ENCODE assay signal across 8 cellular contexts in the genomic region with DNA sequence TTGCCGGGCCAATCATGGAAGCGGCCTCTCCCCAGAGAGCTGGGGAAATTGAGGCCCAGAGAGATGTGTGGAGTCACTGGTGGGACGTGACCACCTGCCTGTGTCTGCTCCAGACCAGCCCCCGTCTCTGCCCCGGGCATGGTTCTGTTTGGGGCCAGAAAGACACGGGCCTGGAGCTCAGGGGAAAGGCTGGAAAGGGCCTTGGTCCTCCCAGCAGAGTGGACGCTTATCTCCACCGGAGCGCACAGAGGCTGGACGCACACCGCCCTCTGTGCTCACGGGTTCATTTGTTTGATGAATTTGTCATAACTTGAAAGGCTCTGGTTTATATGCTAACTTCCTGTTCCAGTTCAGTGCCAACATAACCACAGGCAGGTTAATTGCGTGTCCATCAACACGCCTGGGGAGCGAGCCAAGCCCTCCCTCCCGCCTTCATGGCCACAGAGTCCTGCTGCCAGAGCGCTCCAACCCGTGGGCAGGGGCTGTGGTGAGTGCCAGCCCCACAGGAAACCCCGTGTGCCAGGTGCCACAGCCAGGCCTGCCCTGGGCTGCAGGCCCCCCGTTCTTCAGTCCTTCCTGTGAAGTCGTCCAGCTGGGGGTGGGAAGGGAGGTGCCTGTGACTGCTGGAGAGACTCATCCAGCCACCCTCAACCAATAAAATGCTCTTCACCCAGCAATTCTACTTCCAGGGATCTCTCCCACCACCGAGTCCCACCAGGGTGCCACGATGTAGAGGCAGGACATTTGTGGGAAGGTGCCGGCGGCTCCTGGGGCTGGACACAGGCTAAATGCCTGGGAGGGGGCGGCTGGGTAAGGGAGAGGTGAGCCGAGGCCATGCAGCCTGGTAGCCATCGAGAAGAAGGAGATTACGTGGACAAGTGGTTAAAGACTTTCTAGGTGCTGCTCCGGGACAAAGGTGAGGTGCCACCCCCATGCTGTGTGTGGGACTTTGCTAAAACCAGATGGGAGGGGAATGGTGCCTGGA. TPM values are rescaled to one million over a fixed set of nuclear protein-coding genes. Genes with fewer than 3 reads are reported as not detected.
DNase-seq lines count a peak whose midpoint lies in the region; ATAC-seq and TF ChIP-seq lines count a peak whose summit lies in the region.

No MANE protein-coding gene starts in this region.

- no peaks in the 10 kb centered on the region for H3K9me3 ChIP-seq in liver (ENCODE audit: control insufficient read depth in 4 of 4, low read length in 3 of 4)
- H3K9me3 ChIP-seq in upper lobe of right lung, result no peaks in the 10 kb centered on the region

- H3K27me3 ChIP-seq in liver (ENCODE audit: control insufficient read depth in 4 of 4, insufficient read depth in 4 of 4, low read length in 3 of 4), result no peaks in the 10 kb centered on the region
- no peaks in the 10 kb centered on the region for H3K27me3 ChIP-seq in upper lobe of right lung

- peaks cover 0 to 4% (median 0%) of the 10 kb centered on the region in 4 donors for H3K4me1 ChIP-seq in liver (ENCODE audit: control insufficient read depth in 4 of 4, insufficient read depth in 4 of 4, low read length in 3 of 4)
- peaks cover 22% of the 10 kb centered on the region for H3K4me1 ChIP-seq in upper lobe of right lung

- WGBS in liver, result 57% methylated on average over 30 of the region's 30 CpGs

- intact Hi-C loops in upper lobe of right lung (cut with DNase I), result no loop called here

- H3K36me3 ChIP-seq in liver (ENCODE audit: control insufficient read depth in 4 of 4, insufficient read depth in 3 of 4, low read depth in 1 of 4, low read length in 3 of 4) (no peaks in the 10 kb centered on the region), upper lobe of right lung (no peaks in the 10 kb centered on the region)

- TF ChIP-seq CTCF in astrocyte of the spinal cord (IDR thresholded peaks at IDR 0.05; ENCODE audit: low read depth, low read length) (no peak), liver (IDR thresholded peaks at IDR 0.05; ENCODE audit: low read depth, low read length, missing input control) (no peak), upper lobe of right lung (IDR thresholded peaks at IDR 0.05) (no peak)

- H3K27ac ChIP-seq in liver (ENCODE audit: low read depth in 1 of 2, low read length in 2 of 2) (no peak overlapping the region), upper lobe of right lung (peak overlapping the region; percentile 86)

- H3K4me3 ChIP-seq in astrocyte of the spinal cord (ENCODE audit: low read depth, low read length) (no peak overlapping the region), liver (ENCODE audit: low read depth in 1 of 3, low read length in 3 of 3) (no peak overlapping the region), upper lobe of right lung (peak overlapping the region; percentile 31)

- in situ Hi-C loops in astrocyte of the spinal cord (cut with HindIII; ENCODE audit: low sequenced_read_pairs), result no loop called here

- no peak overlapping the region for H3K9ac ChIP-seq in liver (ENCODE audit: low read depth in 1 of 2, low read length in 2 of 2)

- ATAC-seq in upper lobe of right lung (peak; percentile 88), HG02981 (IDR thresholded peaks at IDR 0.05; ENCODE audit: unreplicated experiment) (no peak)

- TF ChIP-seq RAD21 in liver (IDR thresholded peaks at IDR 0.05), result no peak

- DNase-seq in DMS153 (lab: John Stamatoyannopoulos, UW) (peak; percentile 89), NCI-H2081 (lab: John Stamatoyannopoulos, UW) (peak; percentile 80 to 92), astrocyte of the spinal cord (ENCODE audit: low read depth, low spot score) (peak; percentile 81), upper lobe of right lung (peak; percentile 93), cerebellum (ENCODE audit: low spot score) (no peak)
- no peak for DNase-seq in effector CD8-positive, alpha-beta T cell (lab: John Stamatoyannopoulos, UW)

TF ChIP-seq in liver, 16 proteins besides CTCF, POLR2A, EP300 and RAD21:
- TF ChIP-seq, protein P1, sequence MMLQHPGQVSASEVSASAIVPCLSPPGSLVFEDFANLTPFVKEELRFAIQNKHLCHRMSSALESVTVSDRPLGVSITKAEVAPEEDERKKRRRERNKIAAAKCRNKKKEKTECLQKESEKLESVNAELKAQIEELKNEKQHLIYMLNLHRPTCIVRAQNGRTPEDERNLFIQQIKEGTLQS (IDR thresholded peaks at IDR 0.05), result no peak
- TF ChIP-seq, protein P2, sequence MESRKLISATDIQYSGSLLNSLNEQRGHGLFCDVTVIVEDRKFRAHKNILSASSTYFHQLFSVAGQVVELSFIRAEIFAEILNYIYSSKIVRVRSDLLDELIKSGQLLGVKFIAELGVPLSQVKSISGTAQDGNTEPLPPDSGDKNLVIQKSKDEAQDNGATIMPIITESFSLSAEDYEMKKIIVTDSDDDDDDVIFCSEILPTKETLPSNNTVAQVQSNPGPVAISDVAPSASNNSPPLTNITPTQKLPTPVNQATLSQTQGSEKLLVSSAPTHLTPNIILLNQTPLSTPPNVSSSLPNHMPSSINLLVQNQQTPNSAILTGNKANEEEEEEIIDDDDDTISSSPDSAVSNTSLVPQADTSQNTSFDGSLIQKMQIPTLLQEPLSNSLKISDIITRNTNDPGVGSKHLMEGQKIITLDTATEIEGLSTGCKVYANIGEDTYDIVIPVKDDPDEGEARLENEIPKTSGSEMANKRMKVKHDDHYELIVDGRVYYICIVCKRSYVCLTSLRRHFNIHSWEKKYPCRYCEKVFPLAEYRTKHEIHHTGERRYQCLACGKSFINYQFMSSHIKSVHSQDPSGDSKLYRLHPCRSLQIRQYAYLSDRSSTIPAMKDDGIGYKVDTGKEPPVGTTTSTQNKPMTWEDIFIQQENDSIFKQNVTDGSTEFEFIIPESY (IDR thresholded peaks at IDR 0.05), result no peak
- TF ChIP-seq FOXA1 (IDR thresholded peaks at IDR 0.05) (no peak), RXRA (IDR thresholded peaks at IDR 0.05) (no peak), FOXA2 (IDR thresholded peaks at IDR 0.05) (no peak), TAF1 (conservative IDR thresholded peaks at IDR 0.05) (no peak), REST (IDR thresholded peaks at IDR 0.05) (no peak), GABPA (IDR thresholded peaks at IDR 0.05 in 1 of 2, conservative IDR thresholded peaks at IDR 0.05 in 1 of 2) (no peak), SP1 (IDR thresholded peaks at IDR 0.05) (peak; percentile 2), NR2F2 (IDR thresholded peaks at IDR 0.05) (peak; percentile 16), YY1 (IDR thresholded peaks at IDR 0.05) (no peak)
- TF ChIP-seq, protein P3, sequence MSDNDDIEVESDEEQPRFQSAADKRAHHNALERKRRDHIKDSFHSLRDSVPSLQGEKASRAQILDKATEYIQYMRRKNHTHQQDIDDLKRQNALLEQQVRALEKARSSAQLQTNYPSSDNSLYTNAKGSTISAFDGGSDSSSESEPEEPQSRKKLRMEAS (IDR thresholded peaks at IDR 0.05), result no peak

RNA-seq across cellular contexts. Expression of gene BAHCC1, which starts 29.4 kb away (rescaled TPM):
- total RNA-seq in liver, result 1 to 10 TPM; 3.2 to 3.9 TPM
- 1 to 10 TPM in 1 of 2 donors, under 1 TPM in 1; 0.76 to 1.9 TPM for polyA plus RNA-seq in liver
- 23.3 TPM for total RNA-seq in upper lobe of right lung
- total RNA-seq in cerebellum, result 20.5 TPM

Comparison
In these comparisons a context has a peak if more than half of its experiments do, and no peak if none do; other contexts are left out.
1. DNase-seq: peak in DMS153 (single experiment), NCI-H2081 (2 of 2), astrocyte of the spinal cord (single experiment) and upper lobe of right lung (single experiment); none in cerebellum (single experiment) and effector CD8-positive, alpha-beta T cell (single experiment).